In the genomic region with DNA sequence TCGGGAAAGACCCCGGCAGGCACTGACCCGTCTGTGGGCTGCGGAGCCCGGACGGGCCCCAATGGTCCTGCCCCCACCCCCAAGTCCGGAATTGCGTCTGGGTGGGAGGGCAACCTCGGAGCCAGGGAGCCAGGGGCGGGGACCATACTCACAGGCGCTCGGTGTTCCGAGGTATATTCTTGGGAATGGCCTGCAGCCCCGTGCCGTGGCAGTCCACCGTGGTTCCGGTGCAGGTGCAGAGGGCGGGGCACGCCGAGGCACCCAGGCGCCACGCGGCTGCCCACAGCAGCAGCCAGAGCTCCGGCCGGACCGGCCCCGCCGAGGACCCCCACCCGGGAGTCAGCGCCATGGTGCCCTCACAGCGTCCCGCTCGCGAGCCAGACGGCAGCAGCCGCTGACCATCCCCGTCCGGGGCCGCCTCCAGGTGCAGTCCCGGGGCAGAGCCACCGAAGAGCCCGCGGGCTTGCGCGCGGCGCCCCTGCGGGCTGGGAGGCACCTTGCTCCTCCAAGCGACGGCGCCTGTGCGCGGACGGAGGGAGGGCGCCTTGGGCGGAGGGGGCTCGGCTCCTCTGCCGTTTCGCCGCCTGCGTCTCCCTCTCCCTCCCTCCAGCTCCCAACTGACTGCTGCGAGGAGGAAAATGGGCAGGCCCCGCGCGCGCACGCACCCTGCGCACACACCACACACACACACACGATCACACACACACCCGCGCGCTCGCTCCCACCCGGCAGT, we compare ENCODE assay signal across 1 cellular context.
TF ChIP-seq lines count a peak whose summit lies in the region.

Gene SLIT1 (minus strand): TSS at position 634 of the 733 bp plus-strand sequence. CDS start 285 bp downstream, at position 349.

TF ChIP-seq in HEK293, 187 proteins besides CTCF, POLR2A, EP300 and RAD21 (continued from another document and continues in another):
- TF ChIP-seq, protein P1, sequence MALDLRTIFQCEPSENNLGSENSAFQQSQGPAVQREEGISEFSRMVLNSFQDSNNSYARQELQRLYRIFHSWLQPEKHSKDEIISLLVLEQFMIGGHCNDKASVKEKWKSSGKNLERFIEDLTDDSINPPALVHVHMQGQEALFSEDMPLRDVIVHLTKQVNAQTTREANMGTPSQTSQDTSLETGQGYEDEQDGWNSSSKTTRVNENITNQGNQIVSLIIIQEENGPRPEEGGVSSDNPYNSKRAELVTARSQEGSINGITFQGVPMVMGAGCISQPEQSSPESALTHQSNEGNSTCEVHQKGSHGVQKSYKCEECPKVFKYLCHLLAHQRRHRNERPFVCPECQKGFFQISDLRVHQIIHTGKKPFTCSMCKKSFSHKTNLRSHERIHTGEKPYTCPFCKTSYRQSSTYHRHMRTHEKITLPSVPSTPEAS (tag by site-specific recombination; IDR thresholded peaks at IDR 0.05), result peak; percentile 91; the same call in 1 of the 2 replicates
- TF ChIP-seq, protein P2, sequence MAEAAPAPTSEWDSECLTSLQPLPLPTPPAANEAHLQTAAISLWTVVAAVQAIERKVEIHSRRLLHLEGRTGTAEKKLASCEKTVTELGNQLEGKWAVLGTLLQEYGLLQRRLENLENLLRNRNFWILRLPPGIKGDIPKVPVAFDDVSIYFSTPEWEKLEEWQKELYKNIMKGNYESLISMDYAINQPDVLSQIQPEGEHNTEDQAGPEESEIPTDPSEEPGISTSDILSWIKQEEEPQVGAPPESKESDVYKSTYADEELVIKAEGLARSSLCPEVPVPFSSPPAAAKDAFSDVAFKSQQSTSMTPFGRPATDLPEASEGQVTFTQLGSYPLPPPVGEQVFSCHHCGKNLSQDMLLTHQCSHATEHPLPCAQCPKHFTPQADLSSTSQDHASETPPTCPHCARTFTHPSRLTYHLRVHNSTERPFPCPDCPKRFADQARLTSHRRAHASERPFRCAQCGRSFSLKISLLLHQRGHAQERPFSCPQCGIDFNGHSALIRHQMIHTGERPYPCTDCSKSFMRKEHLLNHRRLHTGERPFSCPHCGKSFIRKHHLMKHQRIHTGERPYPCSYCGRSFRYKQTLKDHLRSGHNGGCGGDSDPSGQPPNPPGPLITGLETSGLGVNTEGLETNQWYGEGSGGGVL (tag by site-specific recombination; IDR thresholded peaks at IDR 0.05), result peak; percentile 96
- no peak for TF ChIP-seq ZNF433 (tag by site-specific recombination; IDR thresholded peaks at IDR 0.05; ENCODE audit: low read depth)
- peak; percentile 66; the same call in 1 of the 2 replicates for TF ChIP-seq GLIS2 (tag by site-specific recombination; IDR thresholded peaks at IDR 0.05)
- TF ChIP-seq, protein P3, sequence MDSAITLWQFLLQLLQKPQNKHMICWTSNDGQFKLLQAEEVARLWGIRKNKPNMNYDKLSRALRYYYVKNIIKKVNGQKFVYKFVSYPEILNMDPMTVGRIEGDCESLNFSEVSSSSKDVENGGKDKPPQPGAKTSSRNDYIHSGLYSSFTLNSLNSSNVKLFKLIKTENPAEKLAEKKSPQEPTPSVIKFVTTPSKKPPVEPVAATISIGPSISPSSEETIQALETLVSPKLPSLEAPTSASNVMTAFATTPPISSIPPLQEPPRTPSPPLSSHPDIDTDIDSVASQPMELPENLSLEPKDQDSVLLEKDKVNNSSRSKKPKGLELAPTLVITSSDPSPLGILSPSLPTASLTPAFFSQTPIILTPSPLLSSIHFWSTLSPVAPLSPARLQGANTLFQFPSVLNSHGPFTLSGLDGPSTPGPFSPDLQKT (IDR thresholded peaks at IDR 0.05; ENCODE audit: borderline replicate concordance, low read depth, low read length), result no peak
- TF ChIP-seq, protein P4, sequence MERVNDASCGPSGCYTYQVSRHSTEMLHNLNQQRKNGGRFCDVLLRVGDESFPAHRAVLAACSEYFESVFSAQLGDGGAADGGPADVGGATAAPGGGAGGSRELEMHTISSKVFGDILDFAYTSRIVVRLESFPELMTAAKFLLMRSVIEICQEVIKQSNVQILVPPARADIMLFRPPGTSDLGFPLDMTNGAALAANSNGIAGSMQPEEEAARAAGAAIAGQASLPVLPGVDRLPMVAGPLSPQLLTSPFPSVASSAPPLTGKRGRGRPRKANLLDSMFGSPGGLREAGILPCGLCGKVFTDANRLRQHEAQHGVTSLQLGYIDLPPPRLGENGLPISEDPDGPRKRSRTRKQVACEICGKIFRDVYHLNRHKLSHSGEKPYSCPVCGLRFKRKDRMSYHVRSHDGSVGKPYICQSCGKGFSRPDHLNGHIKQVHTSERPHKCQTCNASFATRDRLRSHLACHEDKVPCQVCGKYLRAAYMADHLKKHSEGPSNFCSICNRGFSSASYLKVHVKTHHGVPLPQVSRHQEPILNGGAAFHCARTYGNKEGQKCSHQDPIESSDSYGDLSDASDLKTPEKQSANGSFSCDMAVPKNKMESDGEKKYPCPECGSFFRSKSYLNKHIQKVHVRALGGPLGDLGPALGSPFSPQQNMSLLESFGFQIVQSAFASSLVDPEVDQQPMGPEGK (tag by site-specific recombination; IDR thresholded peaks at IDR 0.05), result peak; percentile 79
- TF ChIP-seq, protein P5, sequence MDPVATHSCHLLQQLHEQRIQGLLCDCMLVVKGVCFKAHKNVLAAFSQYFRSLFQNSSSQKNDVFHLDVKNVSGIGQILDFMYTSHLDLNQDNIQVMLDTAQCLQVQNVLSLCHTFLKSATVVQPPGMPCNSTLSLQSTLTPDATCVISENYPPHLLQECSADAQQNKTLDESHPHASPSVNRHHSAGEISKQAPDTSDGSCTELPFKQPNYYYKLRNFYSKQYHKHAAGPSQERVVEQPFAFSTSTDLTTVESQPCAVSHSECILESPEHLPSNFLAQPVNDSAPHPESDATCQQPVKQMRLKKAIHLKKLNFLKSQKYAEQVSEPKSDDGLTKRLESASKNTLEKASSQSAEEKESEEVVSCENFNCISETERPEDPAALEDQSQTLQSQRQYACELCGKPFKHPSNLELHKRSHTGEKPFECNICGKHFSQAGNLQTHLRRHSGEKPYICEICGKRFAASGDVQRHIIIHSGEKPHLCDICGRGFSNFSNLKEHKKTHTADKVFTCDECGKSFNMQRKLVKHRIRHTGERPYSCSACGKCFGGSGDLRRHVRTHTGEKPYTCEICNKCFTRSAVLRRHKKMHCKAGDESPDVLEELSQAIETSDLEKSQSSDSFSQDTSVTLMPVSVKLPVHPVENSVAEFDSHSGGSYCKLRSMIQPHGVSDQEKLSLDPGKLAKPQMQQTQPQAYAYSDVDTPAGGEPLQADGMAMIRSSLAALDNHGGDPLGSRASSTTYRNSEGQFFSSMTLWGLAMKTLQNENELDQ (tag by site-specific recombination; IDR thresholded peaks at IDR 0.05; ENCODE audit: low read depth), result no peak
- TF ChIP-seq ZNF335 (tag by site-specific recombination; conservative IDR thresholded peaks at IDR 0.05), result peak; percentile 83
- 0 out of 2 replicates have a peak, but pooled peaks have one; percentile 29 for TF ChIP-seq ZIC2 (tag by site-specific recombination; IDR thresholded peaks at IDR 0.05)
- TF ChIP-seq ZNF23 (tag by site-specific recombination; IDR thresholded peaks at IDR 0.05; ENCODE audit: borderline replicate concordance), result no peak
- TF ChIP-seq ZNF423 (tag by site-specific recombination; IDR thresholded peaks at IDR 0.05), result peak; percentile 41; the same call in 1 of the 2 replicates
- TF ChIP-seq ZNF140 (tag by site-specific recombination; IDR thresholded peaks at IDR 0.05), result no peak
- TF ChIP-seq YY1 (tag by site-specific recombination; IDR thresholded peaks at IDR 0.05), result peak; percentile 45
- 0 out of 2 replicates have a peak, but pooled peaks have one; percentile 9 for TF ChIP-seq ZNF600 (tag by site-specific recombination; IDR thresholded peaks at IDR 0.05)
- no peak for TF ChIP-seq ZBTB21 (tag by site-specific recombination; IDR thresholded peaks at IDR 0.05)
- no peak for TF ChIP-seq ZBTB11 (tag by site-specific recombination; conservative IDR thresholded peaks at IDR 0.05; ENCODE audit: low read depth)
- TF ChIP-seq GFI1B (tag by site-specific recombination; IDR thresholded peaks at IDR 0.05), result no peak
- 0 out of 2 replicates have a peak, but pooled peaks have one; percentile 58 for TF ChIP-seq ZBTB17 (tag by site-specific recombination; IDR thresholded peaks at IDR 0.05)
- peak; percentile 82 for TF ChIP-seq ZBTB8A (tag by site-specific recombination; IDR thresholded peaks at IDR 0.05)
- TF ChIP-seq ZNF514 (tag by site-specific recombination; IDR thresholded peaks at IDR 0.05), result no peak
- TF ChIP-seq ZNF660 (tag by site-specific recombination; IDR thresholded peaks at IDR 0.05), result no peak
- TF ChIP-seq, protein P6, sequence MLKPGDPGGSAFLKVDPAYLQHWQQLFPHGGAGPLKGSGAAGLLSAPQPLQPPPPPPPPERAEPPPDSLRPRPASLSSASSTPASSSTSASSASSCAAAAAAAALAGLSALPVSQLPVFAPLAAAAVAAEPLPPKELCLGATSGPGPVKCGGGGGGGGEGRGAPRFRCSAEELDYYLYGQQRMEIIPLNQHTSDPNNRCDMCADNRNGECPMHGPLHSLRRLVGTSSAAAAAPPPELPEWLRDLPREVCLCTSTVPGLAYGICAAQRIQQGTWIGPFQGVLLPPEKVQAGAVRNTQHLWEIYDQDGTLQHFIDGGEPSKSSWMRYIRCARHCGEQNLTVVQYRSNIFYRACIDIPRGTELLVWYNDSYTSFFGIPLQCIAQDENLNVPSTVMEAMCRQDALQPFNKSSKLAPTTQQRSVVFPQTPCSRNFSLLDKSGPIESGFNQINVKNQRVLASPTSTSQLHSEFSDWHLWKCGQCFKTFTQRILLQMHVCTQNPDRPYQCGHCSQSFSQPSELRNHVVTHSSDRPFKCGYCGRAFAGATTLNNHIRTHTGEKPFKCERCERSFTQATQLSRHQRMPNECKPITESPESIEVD (tag by site-specific recombination; IDR thresholded peaks at IDR 0.05), result no peak
- no peak for TF ChIP-seq ZNF555 (tag by site-specific recombination; conservative IDR thresholded peaks at IDR 0.05)
- no peak for TF ChIP-seq ZNF629 (tag by site-specific recombination; IDR thresholded peaks at IDR 0.05)
- TF ChIP-seq KLF16 (tag by site-specific recombination; IDR thresholded peaks at IDR 0.05), result peak; percentile 71
- TF ChIP-seq ZBTB7A (tag by site-specific recombination; IDR thresholded peaks at IDR 0.05; ENCODE audit: low read depth), result 0 out of 2 replicates have a peak, but pooled peaks have one; percentile 28
- TF ChIP-seq ZNF777 (tag by site-specific recombination; IDR thresholded peaks at IDR 0.05; ENCODE audit: borderline replicate concordance), result 0 out of 2 replicates have a peak, but pooled peaks have one; percentile 37
- no peak for TF ChIP-seq AEBP2 (tag by site-specific recombination; IDR thresholded peaks at IDR 0.05; ENCODE audit: borderline replicate concordance)
- peak; percentile 43; the same call in 1 of the 2 replicates for TF ChIP-seq ZNF692 (tag by site-specific recombination; IDR thresholded peaks at IDR 0.05)
- TF ChIP-seq ZNF521 (tag by site-specific recombination; IDR thresholded peaks at IDR 0.05), result no peak
- TF ChIP-seq ZXDB (tag by site-specific recombination; IDR thresholded peaks at IDR 0.05), result peak; percentile 76; the same call in 1 of the 2 replicates
